9 cellular contexts compared by ENCODE assay signal in the genomic region with DNA sequence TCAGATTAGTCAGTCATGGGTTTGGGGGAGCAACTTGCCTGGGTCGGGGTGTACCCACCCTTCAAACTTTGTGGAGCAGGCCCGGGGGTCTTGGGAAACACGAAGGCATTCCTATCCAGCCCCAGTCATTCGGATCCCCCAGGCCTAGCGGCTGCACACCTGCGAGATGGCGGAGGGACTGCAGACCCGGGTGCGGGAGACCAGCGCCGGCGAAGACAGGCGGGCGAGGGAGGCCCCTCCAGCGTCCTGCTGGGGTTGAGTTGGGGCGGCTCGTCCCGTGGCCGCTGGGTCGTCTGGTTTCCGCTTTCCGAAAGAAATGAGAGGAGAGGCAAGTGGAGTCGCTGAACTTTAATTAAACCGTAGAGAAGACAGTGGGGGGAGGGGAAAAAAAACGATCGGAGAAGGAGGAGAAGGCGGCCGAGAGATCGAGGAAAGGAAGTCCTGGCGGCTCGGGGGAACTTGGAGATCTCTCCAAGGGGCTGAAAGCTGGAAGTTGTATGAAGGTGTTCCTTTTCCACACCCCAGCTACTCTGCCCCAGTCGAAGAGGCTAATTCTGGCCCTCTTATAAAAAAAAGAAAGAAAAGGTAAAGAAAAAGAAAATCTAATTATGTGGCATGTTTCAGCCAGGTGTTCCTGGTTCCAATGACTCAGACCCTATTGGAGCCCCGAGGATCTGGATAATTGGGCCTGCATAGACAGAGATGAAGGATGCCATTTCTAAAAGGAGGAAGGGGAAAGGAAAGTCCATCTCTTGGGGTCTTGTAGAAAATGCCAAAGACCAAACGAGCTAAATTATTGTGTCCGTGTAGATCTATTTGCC. TPM values are rescaled to one million over a fixed set of nuclear protein-coding genes. Genes with fewer than 3 reads are reported as not detected.
A peak's percentile ranks its signal among the peaks of the same experiment; 100 is the strongest.
DNase-seq lines count a peak whose midpoint lies in the region; TF ChIP-seq lines count a peak whose summit lies in the region.
"Not testable (repeated sequence)": the region's sequence is repeated elsewhere in the genome, so short reads cannot be mapped to it uniquely, and the experiment has no call there.
"Had no signal": no experiment of that assay in that cellular context is flagged by ENCODE, and none has a peak within 500 bp of the region (broad histone marks: within the 10 kb centered on the region; RNA-seq: fewer than 3 reads in every experiment).

No MANE protein-coding gene starts in this region.

- H3K27ac Mint-ChIP-seq in T-helper 1 cell treated with Interleukin-12 subunit alpha and Interleukin-12 subunit beta and Interleukin-4 antibody, amounts not matched to agents 30 μg/mL and 1 μg/mL, for 36 hours, result peak overlapping the region; percentile 83

- H3K4me3 ChIP-seq in GM08714 (ENCODE audit: low read length), result peak overlapping the region; percentile 53; the same call in 1 of the 2 replicates
- H3K4me3 ChIP-seq in ascending aorta, result peak overlapping the region; percentile 23 to 54
- peak overlapping the region; percentile 23 for H3K4me3 ChIP-seq in fibroblast of mammary gland (ENCODE audit: control insufficient read depth, low read depth, low read length)
- not testable (repeated sequence) for H3K4me3 ChIP-seq in mucosa of stomach (ENCODE audit: low read length)
- H3K4me3 ChIP-seq in transverse colon, result peak overlapping the region in 3 of 4 donors; percentile 14 to 34 (median 15)

- H3K27ac ChIP-seq in ascending aorta (peak overlapping the region; percentile 18 to 53), transverse colon (peak overlapping the region; percentile 43 to 77 (median 62))

- not testable (repeated sequence) for H3K4me1 ChIP-seq in ascending aorta; mucosa of stomach (ENCODE audit: control insufficient read depth, insufficient read depth, low read length); transverse colon

- H3K4me1 Mint-ChIP-seq in T-helper 1 cell treated with Interleukin-12 subunit alpha and Interleukin-12 subunit beta and Interleukin-4 antibody, amounts not matched to agents 30 μg/mL and 1 μg/mL, for 36 hours (ENCODE audit: low read depth), result peaks cover 25% of the 10 kb centered on the region

- peak overlapping the region; percentile 43 for H3K9ac ChIP-seq in mucosa of stomach (ENCODE audit: low read length)

- peak; percentile 55 for DNase-seq in activated T-cell treated with anti-CD3 and anti-CD28 coated beads, Interleukin-2, amount 50 U/mL, for 1 hour
- DNase-seq in ascending aorta (ENCODE audit: low spot score in 2 of 2), result not testable (repeated sequence)
- DNase-seq in fibroblast of mammary gland (ENCODE audit: low read depth), result peak; percentile 50
- DNase-seq in stimulated activated CD4-positive, alpha-beta T cell treated with anti-CD3 and anti-CD28 coated beads, Interleukin-12 subunit alpha, Interleukin-12 subunit beta, amount 100 ng/mL, for 4 hours, result peak; percentile 5
- DNase-seq in transverse colon, result peak; percentile 11

- not testable (repeated sequence) for H3K36me3 Mint-ChIP-seq in T-helper 1 cell treated with Interleukin-12 subunit alpha and Interleukin-12 subunit beta and Interleukin-4 antibody, amounts not matched to agents 30 μg/mL and 1 μg/mL, for 36 hours (ENCODE audit: low read depth)

- TF ChIP-seq CTCF in ascending aorta (IDR thresholded peaks at IDR 0.05); fibroblast of mammary gland (conservative IDR thresholded peaks at IDR 0.05; ENCODE audit: control insufficient read depth, insufficient read depth, low read depth, low read length); transverse colon (IDR thresholded peaks at IDR 0.05): not testable (repeated sequence)

- TF ChIP-seq EP300 in transverse colon (IDR thresholded peaks at IDR 0.05; ENCODE audit: low read depth), result not testable (repeated sequence)

- H3K36me3 ChIP-seq in ascending aorta; mucosa of stomach (ENCODE audit: control insufficient read depth, insufficient read depth, low read length); transverse colon: not testable (repeated sequence)

- WGBS in transverse colon (ENCODE audit: low coverage in 1 of 2), 2 donors, result 18% methylated on average over 34 of the region's 35 CpGs; no CpG with 5 or more reads in 1 of the 2 donors

- peak overlapping the region; percentile 81 for H3K4me3 Mint-ChIP-seq in T-helper 1 cell treated with Interleukin-12 subunit alpha and Interleukin-12 subunit beta and Interleukin-4 antibody, amounts not matched to agents 30 μg/mL and 1 μg/mL, for 36 hours

- H3K9me3 Mint-ChIP-seq in T-helper 1 cell treated with Interleukin-12 subunit alpha and Interleukin-12 subunit beta and Interleukin-4 antibody, amounts not matched to agents 30 μg/mL and 1 μg/mL, for 36 hours, result not testable (repeated sequence)

- in situ Hi-C loops in transverse colon (cut with MboI; ENCODE audit: low pct_ligation_motif_present in 1 of 4, low pct_unique_long_range_greater_than_20kb in 1 of 4, low sequenced_read_pairs in 3 of 4), result not testable (repeated sequence)

- H3K9me3 ChIP-seq in ascending aorta; mucosa of stomach (ENCODE audit: control insufficient read depth, low read length); transverse colon: not testable (repeated sequence)

- intact Hi-C loops in ascending aorta (cut with DNase I); transverse colon (cut with DNase I; ENCODE audit: low total_unique reads): not testable (repeated sequence)

- H3K27me3 Mint-ChIP-seq in T-helper 1 cell treated with Interleukin-12 subunit alpha and Interleukin-12 subunit beta and Interleukin-4 antibody, amounts not matched to agents 30 μg/mL and 1 μg/mL, for 36 hours (ENCODE audit: low read depth), result peaks cover 31% of the 10 kb centered on the region

- H3K27me3 ChIP-seq in ascending aorta; mucosa of stomach (ENCODE audit: control insufficient read depth, insufficient read depth, low read length): not testable (repeated sequence)
- H3K27me3 ChIP-seq in transverse colon, result peaks cover 60% of the 10 kb centered on the region

- not testable (repeated sequence) for TF ChIP-seq POLR2A in transverse colon (IDR thresholded peaks at IDR 0.05)

RNA-seq across cellular contexts. Expression of gene HOXC4, which starts 28.2 kb away (rescaled TPM):
- total RNA-seq in ascending aorta (0.32 TPM), transverse colon (under 1 TPM in 2 of 4 donors, not detected in 2; 0.64 to 0.68 TPM)

RNA-seq across cellular contexts. Expression of gene HOXC5, which starts 48.9 kb away (rescaled TPM):
- total RNA-seq in ascending aorta, result not detected
- under 1 TPM in 2 of 4 donors, not detected in 2; 0.27 to 0.60 TPM for total RNA-seq in transverse colon
- total RNA-seq: G401 had no signal

RNA-seq across cellular contexts. Expression of gene HOXC6, which starts 53.6 kb away (rescaled TPM):
- total RNA-seq in ascending aorta, result 7.6 TPM
- total RNA-seq in transverse colon, result under 1 TPM in 1 of 4 donors, not detected in 3; 0.48 TPM
